8 cellular contexts compared by ENCODE assay signal in genomic region chr19:14505488-14506239, GRCh38. TPM values are rescaled to one million over a fixed set of nuclear protein-coding genes. Genes with fewer than 3 reads are reported as not detected.
DNase-seq lines count a peak whose midpoint lies in the region; ATAC-seq, FAIRE-seq and TF ChIP-seq lines count a peak whose summit lies in the region.

No MANE protein-coding gene starts in this region.

- H3K4me3 ChIP-seq in coronary artery, result no peak overlapping the region

- TF ChIP-seq POLR2A in H54 (IDR thresholded peaks at IDR 0.05; ENCODE audit: low read depth, low read length), result peak; percentile 24; the same call in 1 of the 2 replicates

- H3K27ac ChIP-seq in coronary artery, result no peak overlapping the region

- FAIRE-seq in H54 (lab: Jason Lieb, UNC), result peak; percentile 15

- ATAC-seq in SK-N-SH treated with all-trans-retinoic acid at 6 μM for 48 hours (peak; percentile 78), left ventricle myocardium superior (no peak), GM21381 (IDR thresholded peaks at IDR 0.05; ENCODE audit: unreplicated experiment) (no peak)

- no peak for DNase-seq in AG09319 (ENCODE audit: extremely low read depth, low read depth)
- peak; percentile 71 for DNase-seq in H54 (ENCODE audit: insufficient read length, low spot score)
- peak; percentile 73 for DNase-seq in activated naive CD4-positive, alpha-beta T cell treated with anti-CD3 and anti-CD28 coated beads, Interleukin-2, amount 50 U/mL, for 16 hours
- DNase-seq in left ventricle myocardium superior, result peak; percentile 62
- DNase-seq in stimulated activated CD4-positive, alpha-beta T cell treated with anti-CD3 and anti-CD28 coated beads, Interleukin-12 subunit alpha, Interleukin-12 subunit beta, amount 100 ng/mL, for 4 hours, result peak; percentile 69
- no peak for DNase-seq in coronary artery (ENCODE audit: low spot score)

- intact Hi-C loops in left ventricle myocardium superior (cut with micrococcal nuclease), result no loop called here

- TF ChIP-seq CTCF in AG09319 (IDR thresholded peaks at IDR 0.05; ENCODE audit: low read depth, low read length) (peak; percentile 71), coronary artery (IDR thresholded peaks at IDR 0.05) (no peak)

TF ChIP-seq in SK-N-SH treated with all-trans-retinoic acid at 6 μM for 48 hours, 23 proteins besides CTCF, POLR2A, EP300 and RAD21:
- TF ChIP-seq ARNTL (CRISPR knock-in tag; IDR thresholded peaks at IDR 0.05; ENCODE audit: borderline replicate concordance, low read depth) (no peak), ZC3H10 (CRISPR knock-in tag; IDR thresholded peaks at IDR 0.05) (no peak; the same call in 1 of the 2 replicates), PPARA (CRISPR knock-in tag; IDR thresholded peaks at IDR 0.05; ENCODE audit: borderline replicate concordance) (no peak), ZNF70 (CRISPR knock-in tag; IDR thresholded peaks at IDR 0.05) (no peak), RARB (CRISPR knock-in tag; IDR thresholded peaks at IDR 0.05) (no peak), CSDC2 (CRISPR knock-in tag; IDR thresholded peaks at IDR 0.05) (no peak), PATZ1 (CRISPR knock-in tag; IDR thresholded peaks at IDR 0.05; ENCODE audit: borderline replicate concordance) (no peak), ESRRG (CRISPR knock-in tag; IDR thresholded peaks at IDR 0.05) (no peak), ZNF565 (CRISPR knock-in tag; conservative IDR thresholded peaks at IDR 0.05; ENCODE audit: low read depth) (no peak), ZFP30 (CRISPR knock-in tag; IDR thresholded peaks at IDR 0.05) (no peak)
- TF ChIP-seq, protein P1, sequence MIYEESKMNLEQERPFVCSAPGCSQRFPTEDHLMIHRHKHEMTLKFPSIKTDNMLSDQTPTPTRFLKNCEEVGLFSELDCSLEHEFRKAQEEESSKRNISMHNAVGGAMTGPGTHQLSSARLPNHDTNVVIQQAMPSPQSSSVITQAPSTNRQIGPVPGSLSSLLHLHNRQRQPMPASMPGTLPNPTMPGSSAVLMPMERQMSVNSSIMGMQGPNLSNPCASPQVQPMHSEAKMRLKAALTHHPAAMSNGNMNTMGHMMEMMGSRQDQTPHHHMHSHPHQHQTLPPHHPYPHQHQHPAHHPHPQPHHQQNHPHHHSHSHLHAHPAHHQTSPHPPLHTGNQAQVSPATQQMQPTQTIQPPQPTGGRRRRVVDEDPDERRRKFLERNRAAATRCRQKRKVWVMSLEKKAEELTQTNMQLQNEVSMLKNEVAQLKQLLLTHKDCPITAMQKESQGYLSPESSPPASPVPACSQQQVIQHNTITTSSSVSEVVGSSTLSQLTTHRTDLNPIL (CRISPR knock-in tag; IDR thresholded peaks at IDR 0.05; ENCODE audit: low read depth), result no peak

RNA-seq across cellular contexts. Expression of gene GIPC1, which starts 9.7 kb away (rescaled TPM):
- 55.9 TPM for total RNA-seq in left ventricle myocardium superior

RNA-seq across cellular contexts. Expression of gene DNAJB1, which starts 12.5 kb away (rescaled TPM):
- 47.9 TPM for total RNA-seq in left ventricle myocardium superior

RNA-seq across cellular contexts. Expression of gene TECR, which starts 23.7 kb away (rescaled TPM):
- total RNA-seq in left ventricle myocardium superior, result 86.4 TPM

RNA-seq across cellular contexts. Expression of gene PTGER1, which starts 30.5 kb away (rescaled TPM):
- not detected for total RNA-seq in left ventricle myocardium superior

Comparison
In these comparisons a context has a peak if more than half of its experiments do, and no peak if none do; other contexts are left out.
1. DNase-seq: peak in H54 (single experiment), activated naive CD4-positive, alpha-beta T cell treated with anti-CD3 and anti-CD28 coated beads, Interleukin-2, amount 50 U/mL, for 16 hours (single experiment), left ventricle myocardium superior (single experiment) and stimulated activated CD4-positive, alpha-beta T cell treated with anti-CD3 and anti-CD28 coated beads, Interleukin-12 subunit alpha, Interleukin-12 subunit beta, amount 100 ng/mL, for 4 hours (single experiment); none in AG09319 (single experiment) and coronary artery (single experiment).